In the genomic region with DNA sequence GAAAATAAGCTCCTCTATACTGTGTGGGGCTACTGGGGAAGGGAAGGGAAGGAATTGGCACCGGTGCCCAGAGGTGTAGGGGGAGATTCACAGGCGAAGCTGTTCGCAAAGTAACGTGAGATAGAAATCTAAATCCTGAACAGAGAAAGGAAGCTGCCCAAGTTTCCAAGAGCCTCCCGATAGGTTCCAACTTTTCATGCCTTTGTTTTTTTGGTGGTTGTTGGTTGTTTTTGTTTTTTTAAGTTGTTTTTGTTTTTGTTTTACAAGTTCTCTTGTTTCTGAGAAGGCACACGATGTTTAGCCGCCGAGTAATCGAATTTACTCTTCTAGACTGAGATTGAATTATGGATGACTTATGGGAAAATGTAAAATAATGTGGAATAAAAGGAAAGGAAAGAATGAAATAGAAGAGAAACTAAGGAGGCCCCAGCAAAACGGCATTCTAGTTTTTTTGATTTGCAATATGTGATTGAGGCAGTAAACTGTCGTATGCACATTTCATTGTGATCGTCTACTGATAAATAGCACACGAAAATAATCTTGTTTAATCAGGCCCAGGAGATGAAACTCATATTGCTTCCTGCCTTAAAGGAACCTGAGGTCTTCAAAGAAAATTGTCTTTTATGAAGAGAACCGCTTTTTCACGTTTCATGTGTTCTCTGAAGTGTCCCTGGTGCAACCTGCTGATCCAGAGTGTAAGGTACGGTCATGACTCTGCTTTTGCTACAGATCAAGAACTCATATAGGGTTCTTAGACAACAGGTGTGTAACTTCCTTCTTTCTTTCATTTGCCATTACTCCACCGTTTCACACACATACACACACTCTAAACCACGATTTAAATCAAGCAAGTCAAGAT, we compare ENCODE assay signal across 7 cellular contexts. TPM values are rescaled to one million over a fixed set of nuclear protein-coding genes. Genes with fewer than 3 reads are reported as not detected.
DNase-seq lines count a peak whose midpoint lies in the region; ATAC-seq and TF ChIP-seq lines count a peak whose summit lies in the region.

No MANE protein-coding gene starts in this region.

- H3K36me3 Mint-ChIP-seq in naive thymus-derived CD8-positive, alpha-beta T cell, result peaks cover 0 to 7% (median 0%) of the 10 kb centered on the region in 3 donors

- peaks cover 0 to 6% (median 0%) of the 10 kb centered on the region in 5 donors for H3K27me3 Mint-ChIP-seq in naive thymus-derived CD8-positive, alpha-beta T cell

- H3K9me3 Mint-ChIP-seq in naive thymus-derived CD8-positive, alpha-beta T cell, result no peaks in the 10 kb centered on the region

- peak overlapping the region; percentile 93 for H3K9ac ChIP-seq in GM23248
- H3K9ac ChIP-seq in OCI-LY3 (ENCODE audit: low read length), result no peak overlapping the region

- H3K4me3 ChIP-seq in GM23248, result peak overlapping the region; percentile 90
- H3K4me3 ChIP-seq in OCI-LY3 (ENCODE audit: low read length), result no peak overlapping the region
- peak overlapping the region; percentile 60 for H3K4me3 ChIP-seq in effector memory CD4-positive, alpha-beta T cell (ENCODE audit: insufficient read depth, low read depth, low read length, poor library complexity, severe bottlenecking)

- H3K9me3 ChIP-seq in GM23248 (ENCODE audit: low read depth) (no peaks in the 10 kb centered on the region), OCI-LY3 (ENCODE audit: insufficient read depth, low read length) (no peaks in the 10 kb centered on the region)
- H3K9me3 ChIP-seq in effector memory CD4-positive, alpha-beta T cell (ENCODE audit: control insufficient read depth, low read length), result no peaks in the 10 kb centered on the region

- no peaks in the 10 kb centered on the region for H3K36me3 ChIP-seq in GM23248 (ENCODE audit: low read depth)
- no peaks in the 10 kb centered on the region for H3K36me3 ChIP-seq in OCI-LY3 (replicated peaks; ENCODE audit: low read depth, low read length)
- H3K36me3 ChIP-seq in effector memory CD4-positive, alpha-beta T cell (ENCODE audit: control insufficient read depth, insufficient read depth, low read length), result no peaks in the 10 kb centered on the region

- POLR2A ChIA-PET in naive thymus-derived CD8-positive, alpha-beta T cell (lab: Charles Lee), result interaction anchor here (0.7 to 2.9 kb wide), 7 partner anchors 26 to 190 kb away, joined by 3 to 16 read pairs (median 5); no protein-coding TSS in a partner anchor

- peak overlapping the region; percentile 87 to 97 (median 96) for H3K27ac Mint-ChIP-seq in naive thymus-derived CD8-positive, alpha-beta T cell

- no peaks in the 10 kb centered on the region for H3K9me2 ChIP-seq in GM23248 (ENCODE audit: insufficient read depth)

- H3K27me3 ChIP-seq in GM23248 (replicated peaks; ENCODE audit: insufficient read depth) (no peaks in the 10 kb centered on the region), OCI-LY3 (ENCODE audit: low read depth, low read length) (no peaks in the 10 kb centered on the region)
- no peaks in the 10 kb centered on the region for H3K27me3 ChIP-seq in effector memory CD4-positive, alpha-beta T cell (replicated peaks; ENCODE audit: control insufficient read depth, insufficient read depth, low read length, poor library complexity, severe bottlenecking)

- no peak for TF ChIP-seq CTCF in OCI-LY3 (IDR thresholded peaks at IDR 0.05; ENCODE audit: low read depth, low read length)

- peak overlapping the region; percentile 95 for H2AFZ ChIP-seq in GM23248
- 0 out of 2 replicates have a peak overlapping the region, but pooled peaks have one; percentile 13 for H2AFZ ChIP-seq in OCI-LY3 (ENCODE audit: low read depth, low read length)

- peak overlapping the region; percentile 86 to 97 (median 92) for H3K4me3 Mint-ChIP-seq in naive thymus-derived CD8-positive, alpha-beta T cell

- DNase-seq in GM23248 (no peak), kidney tubule cell (ENCODE audit: low spot score) (no peak), LoVo (ENCODE audit: low spot score) (no peak)
- no peak for DNase-seq in effector memory CD4-positive, alpha-beta T cell
- peak in 5 of 10 donors; percentile 14 to 65 (median 38) for DNase-seq in naive thymus-derived CD8-positive, alpha-beta T cell
- no peak for DNase-seq in stimulated activated CD4-positive, alpha-beta T cell treated with anti-CD3 and anti-CD28 coated beads, Interleukin-4, amount 100 ng/mL, for 4 hours

- peak overlapping the region; percentile 91 for H3K27ac ChIP-seq in GM23248
- H3K27ac ChIP-seq in OCI-LY3 (ENCODE audit: low read length), result no peak overlapping the region
- H3K27ac ChIP-seq in effector memory CD4-positive, alpha-beta T cell (ENCODE audit: insufficient read depth, low read length, poor library complexity, severe bottlenecking), result peak overlapping the region; percentile 70

- peaks cover 39% of the 10 kb centered on the region for H3K79me2 ChIP-seq in GM23248 (ENCODE audit: insufficient read depth)
- no peaks in the 10 kb centered on the region for H3K79me2 ChIP-seq in OCI-LY3 (ENCODE audit: low read length)

- in situ Hi-C loops in GM23248 (cut with MboI), result loop anchor here (10.0 kb wide), 1 partner anchor 588 kb away; no protein-coding TSS in a partner anchor

- peaks cover 17% of the 10 kb centered on the region for H3F3A ChIP-seq in GM23248 (ENCODE audit: insufficient read depth)

- peak overlapping the region; percentile 96 for H3K4me2 ChIP-seq in GM23248 (ENCODE audit: unreplicated experiment)
- no peak overlapping the region for H3K4me2 ChIP-seq in OCI-LY3 (ENCODE audit: low read length)

- 62% methylated on average over 18 of the region's 18 CpGs for WGBS in GM23248 (ENCODE audit: low coverage in 1 of 2, low lambda C conversion rate in 2 of 2, missing lambda C conversion rate in 2 of 2), 2 experiments

- peak; percentile 5 to 41 for ATAC-seq in naive thymus-derived CD8-positive, alpha-beta T cell

- H4K20me1 ChIP-seq in GM23248 (ENCODE audit: insufficient read depth) (no peaks in the 10 kb centered on the region), OCI-LY3 (ENCODE audit: insufficient read depth, low read length) (no peaks in the 10 kb centered on the region)

- H3K4me1 ChIP-seq in GM23248 (ENCODE audit: insufficient read depth), result peaks cover 22% of the 10 kb centered on the region
- peaks cover 11% of the 10 kb centered on the region for H3K4me1 ChIP-seq in OCI-LY3 (ENCODE audit: low read length)
- H3K4me1 ChIP-seq in effector memory CD4-positive, alpha-beta T cell (ENCODE audit: control insufficient read depth, insufficient read depth, low read length, poor library complexity, severe bottlenecking), result peaks cover 25% of the 10 kb centered on the region

- H3K4me1 Mint-ChIP-seq in naive thymus-derived CD8-positive, alpha-beta T cell, result peaks cover 27 to 60% (median 52%) of the 10 kb centered on the region in 4 donors

RNA-seq across cellular contexts. Expression of gene GNAQ, which starts 1.2 kb away (rescaled TPM):
- 32.7 and 41.0 TPM in 2 replicates for total RNA-seq in GM23248 (2014; rRNA removed; shearing (Covaris generic))
- polyA plus RNA-seq in GM23248 (2016; fragmentation: Nextera tagmentation; extraction: Ambion mirVana), result 11.1 and 11.5 TPM in 2 replicates
- total RNA-seq in naive thymus-derived CD8-positive, alpha-beta T cell, result 10 to 100 TPM; 33.3 to 40.0 TPM
- polyA plus RNA-seq in naive thymus-derived CD8-positive, alpha-beta T cell, result 10 to 100 TPM in 1 of 3 donors, 1 to 10 TPM in 2; 6.9 to 15.6 (median 9.9) TPM
